In the genomic region with DNA sequence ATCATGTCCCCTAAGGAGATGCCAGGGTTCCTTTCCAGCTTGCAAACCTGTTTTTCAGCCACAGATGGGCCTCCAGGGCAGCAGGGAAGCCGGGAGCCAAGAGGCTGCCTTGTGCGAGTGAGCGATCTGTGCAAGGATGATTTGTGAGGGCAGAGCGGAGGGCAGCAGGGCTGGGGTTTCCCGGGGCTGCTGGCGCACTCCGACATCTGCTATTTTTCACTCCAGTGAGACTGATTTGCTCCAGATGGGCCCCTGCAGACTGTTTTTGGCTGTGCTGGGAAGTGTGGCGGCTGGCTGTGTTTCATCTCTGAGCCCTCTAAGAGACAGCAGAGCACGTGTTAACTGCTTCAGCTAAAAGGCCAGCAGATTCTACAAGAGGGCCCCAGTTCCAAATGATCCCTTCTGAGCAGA, we compare ENCODE assay signal across 14 cellular contexts.
DNase-seq lines count a peak whose midpoint lies in the region; ATAC-seq, FAIRE-seq and TF ChIP-seq lines count a peak whose summit lies in the region.
"Had no signal": no experiment of that assay in that cellular context is flagged by ENCODE, and none has a peak within 500 bp of the region (broad histone marks: within the 10 kb centered on the region; RNA-seq: fewer than 3 reads in every experiment).

No MANE protein-coding gene starts in this region.

- no peaks in the 10 kb centered on the region for H3K27me3 ChIP-seq in BLaER1 treated with 17β-estradiol and CSF1 and Interleukin-3, amounts not matched to agents 10 nM and 100 nM
- H3K27me3 ChIP-seq in pancreas, result no peaks in the 10 kb centered on the region
- H3K27me3 ChIP-seq in MG63, result no peaks in the 10 kb centered on the region

- WGBS in pancreas, 2 donors, result 24 to 35% methylated on average over 9 of the region's 9 CpGs

- no peak for FAIRE-seq in pancreas (lab: Jason Lieb, UNC)
- FAIRE-seq: G401.6 had no signal

- H3K4me3 Mint-ChIP-seq in glutamatergic neuron (ENCODE audit: unreplicated experiment), result peak overlapping the region; percentile 81
- no peak overlapping the region for H3K4me3 Mint-ChIP-seq in activated T-cell treated with anti-CD3 and anti-CD28 coated beads, Interleukin-2, amount 50 U/mL, for 24 hours
- H3K4me3 Mint-ChIP-seq: activated CD4-positive, alpha-beta memory T cell treated with anti-CD3 and anti-CD28 coated beads, Interleukin-2, amount 10 ng/mL, durations not matched to agents 7 days and 5 days; T-helper 2 cell treated with Interferon-gamma antibody and Interleukin-4, amounts not matched to agents 5 μg/mL and 100 μg/mL, for 36 hours had no signal

- H3K9ac ChIP-seq in BLaER1 treated with 17β-estradiol and CSF1 and Interleukin-3, amounts not matched to agents 10 nM and 100 nM, result peak overlapping the region in 3 of 11 experiments; percentile 12 to 29 (median 28); a peak in 3 of 22 replicates

- peak overlapping the region; percentile 99 for H3K27ac Mint-ChIP-seq in glutamatergic neuron (ENCODE audit: unreplicated experiment)
- no peak overlapping the region for H3K27ac Mint-ChIP-seq in activated T-cell treated with anti-CD3 and anti-CD28 coated beads, Interleukin-2, amount 50 U/mL, for 24 hours
- H3K27ac Mint-ChIP-seq: activated CD4-positive, alpha-beta memory T cell treated with anti-CD3 and anti-CD28 coated beads, Interleukin-2, amount 10 ng/mL, durations not matched to agents 7 days and 5 days; T-helper 2 cell treated with Interferon-gamma antibody and Interleukin-4, amounts not matched to agents 5 μg/mL and 100 μg/mL, for 36 hours had no signal

- intact Hi-C loops in pancreas (cut with DNase I), result no loop called here

- peaks cover 13% of the 10 kb centered on the region for H3K36me3 Mint-ChIP-seq in glutamatergic neuron (ENCODE audit: unreplicated experiment)
- H3K36me3 Mint-ChIP-seq in activated T-cell treated with anti-CD3 and anti-CD28 coated beads, Interleukin-2, amount 50 U/mL, for 24 hours (ENCODE audit: low read depth), result no peaks in the 10 kb centered on the region

- H3K36me3 ChIP-seq in BLaER1 treated with 17β-estradiol and CSF1 and Interleukin-3, amounts not matched to agents 10 nM and 100 nM, result no peaks in the 10 kb centered on the region
- H3K36me3 ChIP-seq in pancreas (no peaks in the 10 kb centered on the region), MG63 (no peaks in the 10 kb centered on the region)

- TF ChIP-seq CTCF in glutamatergic neuron (IDR thresholded peaks at IDR 0.05; ENCODE audit: partially characterized antibody, unreplicated experiment) (no peak), pancreas (IDR thresholded peaks at IDR 0.05) (no peak)

- H4K20me1 ChIP-seq in BLaER1 treated with 17β-estradiol and CSF1 and Interleukin-3, amounts not matched to agents 10 nM and 100 nM, result no peaks in the 10 kb centered on the region

- peak overlapping the region in 1 of 11 experiments; percentile 1; a peak in 1 of 22 replicates for H3K27ac ChIP-seq in BLaER1 treated with 17β-estradiol and CSF1 and Interleukin-3, amounts not matched to agents 10 nM and 100 nM
- H3K27ac ChIP-seq in pancreas, result no peak overlapping the region

- H3K4me1 Mint-ChIP-seq in glutamatergic neuron (ENCODE audit: low read depth, unreplicated experiment), result peaks cover 37% of the 10 kb centered on the region
- no peaks in the 10 kb centered on the region for H3K4me1 Mint-ChIP-seq in activated T-cell treated with anti-CD3 and anti-CD28 coated beads, Interleukin-2, amount 50 U/mL, for 24 hours (ENCODE audit: low read depth)
- H3K4me1 Mint-ChIP-seq: activated CD4-positive, alpha-beta memory T cell treated with anti-CD3 and anti-CD28 coated beads, Interleukin-2, amount 10 ng/mL, durations not matched to agents 7 days and 5 days had no signal

- H3K4me1 ChIP-seq in BLaER1 treated with 17β-estradiol and CSF1 and Interleukin-3, amounts not matched to agents 10 nM and 100 nM, result peaks cover 0 to 25% (median 22%) of the 10 kb centered on the region in 10 experiments; a peak in 15 of 20 replicates
- no peaks in the 10 kb centered on the region for H3K4me1 ChIP-seq in pancreas

- peaks cover 20 to 31% (median 23%) of the 10 kb centered on the region in 11 experiments for H3K9me3 ChIP-seq in BLaER1 treated with 17β-estradiol and CSF1 and Interleukin-3, amounts not matched to agents 10 nM and 100 nM (replicated peaks in 1 of 11)
- H3K9me3 ChIP-seq in pancreas (no peaks in the 10 kb centered on the region), MG63 (no peaks in the 10 kb centered on the region)

- peak in 3 of 4 donors; percentile 18 to 45 (median 40) for ATAC-seq in pancreas
- ATAC-seq: PC-3 had no signal

- peak overlapping the region in 10 of 11 experiments; percentile 23 to 78 (median 55); a peak in 18 of 22 replicates for H3K4me2 ChIP-seq in BLaER1 treated with 17β-estradiol and CSF1 and Interleukin-3, amounts not matched to agents 10 nM and 100 nM

- DNase-seq in NCI-H82 (lab: John Stamatoyannopoulos, UW) (peak; percentile 89), glutamatergic neuron (peak; percentile 84), pancreas (no peak), MG63 (no peak), occipital lobe (lab: John Stamatoyannopoulos, UW) (no peak)
- no peak for DNase-seq in activated CD4-positive, CD25-positive, alpha-beta regulatory T cell treated with anti-CD3 and anti-CD28 coated beads, Interleukin-2, amount 50 U/mL, for 72 hours
- no peak for DNase-seq in activated T-cell treated with anti-CD3 and anti-CD28 coated beads, Interleukin-2, amount 50 U/mL, for 24 hours
- DNase-seq: activated CD4-positive, alpha-beta memory T cell treated with anti-CD3 and anti-CD28 coated beads, Interleukin-2, amount 10 ng/mL, durations not matched to agents 7 days and 5 days; activated naive CD4-positive, alpha-beta T cell treated with Interleukin-2 at 50 U/mL for 16 hours; NCI-H187 treated with DMSO at 0.1 percent for 48 hours; PC-3 had no signal

- peaks cover 27% of the 10 kb centered on the region for H3K27me3 Mint-ChIP-seq in glutamatergic neuron (ENCODE audit: unreplicated experiment)
- peaks cover 9% of the 10 kb centered on the region for H3K27me3 Mint-ChIP-seq in activated T-cell treated with anti-CD3 and anti-CD28 coated beads, Interleukin-2, amount 50 U/mL, for 24 hours
- H3K27me3 Mint-ChIP-seq: activated CD4-positive, alpha-beta memory T cell treated with anti-CD3 and anti-CD28 coated beads, Interleukin-2, amount 10 ng/mL, durations not matched to agents 7 days and 5 days had no signal

- no peak overlapping the region for H3K4me3 ChIP-seq in BLaER1 treated with 17β-estradiol and CSF1 and Interleukin-3, amounts not matched to agents 10 nM and 100 nM
- H3K4me3 ChIP-seq in pancreas, result no peak overlapping the region
- no peak overlapping the region for H3K4me3 ChIP-seq in MG63

- H3K9me3 Mint-ChIP-seq in glutamatergic neuron (ENCODE audit: unreplicated experiment), result peaks cover 30% of the 10 kb centered on the region
- H3K9me3 Mint-ChIP-seq in activated T-cell treated with anti-CD3 and anti-CD28 coated beads, Interleukin-2, amount 50 U/mL, for 24 hours, result no peaks in the 10 kb centered on the region

Comparison
In these comparisons a context has a peak if more than half of its experiments do, and no peak if none do; other contexts are left out.
1. DNase-seq: peak in NCI-H82 (single experiment) and glutamatergic neuron (single experiment); none in pancreas (0 of 6), activated CD4-positive, CD25-positive, alpha-beta regulatory T cell treated with anti-CD3 and anti-CD28 coated beads, Interleukin-2, amount 50 U/mL, for 72 hours (single experiment), MG63 (single experiment), occipital lobe (single experiment) and activated T-cell treated with anti-CD3 and anti-CD28 coated beads, Interleukin-2, amount 50 U/mL, for 24 hours (single experiment).